ENCODE assay signal across 9 cellular contexts in the genomic region with DNA sequence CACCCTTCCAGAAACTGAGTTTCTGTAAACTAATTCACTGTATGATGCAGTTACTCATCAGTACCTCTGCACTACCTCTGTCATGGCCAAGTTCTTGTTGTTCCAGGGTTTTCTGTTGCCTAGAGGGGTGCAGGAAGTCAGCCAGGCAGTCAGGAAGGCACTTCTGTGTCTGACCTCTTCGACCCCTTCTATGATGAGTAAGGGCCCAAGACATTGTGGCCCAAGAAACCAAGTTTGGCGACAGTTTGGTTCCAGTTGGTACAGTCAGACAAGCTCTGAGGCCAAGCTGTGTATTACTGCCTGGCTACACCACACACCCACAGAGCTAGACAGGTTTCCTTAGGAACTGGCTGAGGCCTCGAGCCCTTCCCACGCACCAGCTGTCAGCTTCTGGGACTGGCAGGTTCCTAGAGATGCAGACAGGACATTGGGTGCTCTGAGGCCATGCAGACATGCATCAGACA. TPM values are rescaled to one million over a fixed set of nuclear protein-coding genes. Genes with fewer than 3 reads are reported as not detected.
A peak's percentile ranks its signal among the peaks of the same experiment; 100 is the strongest.
DNase-seq lines count a peak whose midpoint lies in the region; ATAC-seq, FAIRE-seq and TF ChIP-seq lines count a peak whose summit lies in the region.
"Had no signal": no experiment of that assay in that cellular context is flagged by ENCODE, and none has a peak within 500 bp of the region (broad histone marks: within the 10 kb centered on the region; RNA-seq: fewer than 3 reads in every experiment).

No MANE protein-coding gene starts in this region.

- H3K4me2 ChIP-seq in BLaER1 (peak overlapping the region; percentile 92), astrocyte (ENCODE audit: low read length) (peak overlapping the region; percentile 7)

- H3K4me1 ChIP-seq in BLaER1 (peaks cover 94% of the 10 kb centered on the region), astrocyte (ENCODE audit: insufficient read depth, low read length) (peaks cover 35% of the 10 kb centered on the region), mucosa of rectum (ENCODE audit: control insufficient read depth in 2 of 2, insufficient read depth in 2 of 2, low read length in 2 of 2) (peaks cover 10 to 16% of the 10 kb centered on the region in 2 donors), Caco-2 (peaks cover 2% of the 10 kb centered on the region; the same call in 1 of the 2 replicates)

- H3K27ac Mint-ChIP-seq in astrocyte (ENCODE audit: unreplicated experiment) (peak overlapping the region; percentile 70), Caco-2 (ENCODE audit: unreplicated experiment) (no peak overlapping the region)

- H3K4me1 Mint-ChIP-seq in astrocyte (ENCODE audit: low read depth, unreplicated experiment): peaks cover 33% of the 10 kb centered on the region
- H3K4me1 Mint-ChIP-seq in Caco-2 (ENCODE audit: low read depth, unreplicated experiment): peaks cover 17% of the 10 kb centered on the region

- no peak overlapping the region for H2AFZ ChIP-seq in astrocyte (ENCODE audit: low read depth, low read length)

- FAIRE-seq in astrocyte (lab: Jason Lieb, UNC): no peak

- H3K27ac ChIP-seq in BLaER1: peak overlapping the region; percentile 89
- H3K27ac ChIP-seq in astrocyte (ENCODE audit: low read depth, low read length): peak overlapping the region; percentile 3
- peak overlapping the region; percentile 36 to 66 for H3K27ac ChIP-seq in mucosa of rectum (ENCODE audit: low read depth in 2 of 2, low read length in 2 of 2)

- BruUV-seq in Caco-2 (replicated peaks; lab: Mats Ljungman, UMichigan): no TSS peak

- CTCF ChIA-PET in Caco-2 (lab: Charles Lee): no interaction called here

- H3K79me2 ChIP-seq in astrocyte (ENCODE audit: insufficient read depth, low read length): peaks cover 2% of the 10 kb centered on the region

- H3K27me3 ChIP-seq in BLaER1 (no peaks in the 10 kb centered on the region), astrocyte (ENCODE audit: insufficient read depth, low read length) (no peaks in the 10 kb centered on the region), mucosa of rectum (ENCODE audit: control insufficient read depth in 2 of 2, insufficient read depth in 2 of 2, low read length in 2 of 2) (no peaks in the 10 kb centered on the region), Caco-2 (replicated peaks; ENCODE audit: control insufficient read depth, insufficient read depth, low read length) (no peaks in the 10 kb centered on the region)

- TF ChIP-seq CTCF in astrocyte (IDR thresholded peaks at IDR 0.05; ENCODE audit: insufficient read depth, low read depth, low read length) (no peak), Caco-2 (IDR thresholded peaks at IDR 0.05; ENCODE audit: insufficient read depth in 1 of 2, low read depth in 1 of 2, low read length in 1 of 2, severe bottlenecking in 1 of 2, unreplicated experiment in 1 of 2) (no peak)

- H3K27me3 Mint-ChIP-seq in astrocyte (ENCODE audit: low read depth, unreplicated experiment) (no peaks in the 10 kb centered on the region), Caco-2 (ENCODE audit: insufficient read depth, unreplicated experiment) (no peaks in the 10 kb centered on the region)
- H3K27me3 Mint-ChIP-seq: activated naive CD4-positive, alpha-beta T cell treated with anti-CD3 and anti-CD28 coated beads, Interleukin-2, amount 50 U/mL, for 24 hours had no signal

- H3K36me3 ChIP-seq in BLaER1 (peaks cover 86% of the 10 kb centered on the region), astrocyte (ENCODE audit: insufficient read depth, low read length) (peaks cover 15% of the 10 kb centered on the region), mucosa of rectum (ENCODE audit: control insufficient read depth in 2 of 2, insufficient read depth in 2 of 2, low read length in 2 of 2) (peaks cover 57 to 61% of the 10 kb centered on the region in 2 donors), Caco-2 (ENCODE audit: control insufficient read depth, insufficient read depth, low read length) (peaks cover 6% of the 10 kb centered on the region)

- POLR2A ChIA-PET in Caco-2 (lab: Charles Lee): no interaction called here

- no peaks in the 10 kb centered on the region for H3K9me3 ChIP-seq in BLaER1
- no peaks in the 10 kb centered on the region for H3K9me3 ChIP-seq in astrocyte (ENCODE audit: insufficient read depth, low read depth, low read length)
- H3K9me3 ChIP-seq in mucosa of rectum (ENCODE audit: control insufficient read depth in 2 of 2, low read length in 2 of 2): no peaks in the 10 kb centered on the region
- H3K9me3 ChIP-seq in Caco-2: no peaks in the 10 kb centered on the region

- H3K36me3 Mint-ChIP-seq in astrocyte (ENCODE audit: low read depth, unreplicated experiment): peaks cover 32% of the 10 kb centered on the region
- peaks cover 39% of the 10 kb centered on the region for H3K36me3 Mint-ChIP-seq in Caco-2 (ENCODE audit: insufficient read depth, unreplicated experiment)

- intact Hi-C loops in Caco-2 (cut with micrococcal nuclease; ENCODE audit: unreplicated experiment): no loop called here

- H3K9me3 Mint-ChIP-seq in astrocyte (ENCODE audit: unreplicated experiment) (no peaks in the 10 kb centered on the region), Caco-2 (ENCODE audit: unreplicated experiment) (no peaks in the 10 kb centered on the region)
- H3K9me3 Mint-ChIP-seq: activated naive CD4-positive, alpha-beta T cell treated with anti-CD3 and anti-CD28 coated beads, Interleukin-2, amount 50 U/mL, for 24 hours had no signal

- peak overlapping the region; percentile 51; the same call in 1 of the 2 replicates for H3K4me3 ChIP-seq in BLaER1
- H3K4me3 ChIP-seq in astrocyte (ENCODE audit: insufficient read depth, low read depth, low read length): no peak overlapping the region
- H3K4me3 ChIP-seq in mucosa of rectum (ENCODE audit: low read length in 2 of 2): no peak overlapping the region
- no peak overlapping the region for H3K4me3 ChIP-seq in Caco-2 (ENCODE audit: low read depth, low read length)

- H3K9ac ChIP-seq in BLaER1 (peak overlapping the region; percentile 79), astrocyte (ENCODE audit: low read length) (no peak overlapping the region), mucosa of rectum (ENCODE audit: low read depth in 1 of 2, low read length in 2 of 2) (no peak overlapping the region)

- DNase-seq in astrocyte (ENCODE audit: low read depth) (peak; percentile 71), Caco-2 (no peak), 8988T (no peak), amniotic stem cell (lab: John Stamatoyannopoulos, UW) (no peak)

- H3K4me3 Mint-ChIP-seq in astrocyte (ENCODE audit: unreplicated experiment): no peak overlapping the region
- no peak overlapping the region for H3K4me3 Mint-ChIP-seq in Caco-2 (ENCODE audit: unreplicated experiment)

- H4K20me1 ChIP-seq in BLaER1 (peaks cover 12% of the 10 kb centered on the region), astrocyte (ENCODE audit: insufficient read depth, low read length) (no peaks in the 10 kb centered on the region)

- ATAC-seq in HG02870 (IDR thresholded peaks at IDR 0.05; ENCODE audit: unreplicated experiment) (peak; percentile 57), HG02973 (IDR thresholded peaks at IDR 0.05; ENCODE audit: unreplicated experiment) (no peak)

RNA-seq across cellular contexts. Expression of gene TRAF3IP2, which starts 41.2 kb away (rescaled TPM):
- total RNA-seq in astrocyte: 17.8 and 19.0 TPM in 2 replicates
- 14.9 and 16.2 TPM in 2 replicates for total RNA-seq in Caco-2 (2022)

Comparison
In these comparisons a context has a peak if more than half of its experiments do, and no peak if none do; other contexts are left out.
1. H3K27ac ChIP-seq: peak in every context shown above with its lines; median percentile 89 in BLaER1; 51 in mucosa of rectum; 3 in astrocyte.